ENCODE assay signal across 6 cellular contexts in genomic region chr5:120586646-120587045, GRCh38.
"Had no signal": no experiment of that assay in that cellular context is flagged by ENCODE, and none has a peak within 500 bp of the region (broad histone marks: within the 10 kb centered on the region; RNA-seq: fewer than 3 reads in every experiment).

No MANE protein-coding gene starts in this region.

- H3K27ac ChIP-seq: GM23248, HL-60 had no signal

- H3K4me1 Mint-ChIP-seq: H9, IgD-negative memory B cell had no signal

- H3K4me3 Mint-ChIP-seq: H9, IgD-negative memory B cell had no signal

- H2AFZ ChIP-seq: GM23248 had no signal

- ATAC-seq: HepG2 had no signal

- H3K9me3 Mint-ChIP-seq: H9 had no signal

- H3K4me3 ChIP-seq: GM23248 had no signal

- H3K27ac Mint-ChIP-seq: H9, IgD-negative memory B cell had no signal

- DNase-seq: GM23248, H9, HCEC 1CT had no signal

- H3K36me3 Mint-ChIP-seq: IgD-negative memory B cell had no signal
